8 cellular contexts compared by ENCODE assay signal in genomic region chr2:61876400-61876799, GRCh38.
"Had no signal": no experiment of that assay in that cellular context is flagged by ENCODE, and none has a peak within 500 bp of the region (broad histone marks: within the 10 kb centered on the region; RNA-seq: fewer than 3 reads in every experiment).

No MANE protein-coding gene starts in this region.

- H3K4me1 ChIP-seq: HAP-1 had no signal

- H3K27ac Mint-ChIP-seq: HFFc6, IgD-negative memory B cell had no signal

- H3K9me3 Mint-ChIP-seq: HFFc6, IgD-negative memory B cell had no signal

- H3K9me3 ChIP-seq: HAP-1 had no signal

- H3K4me3 Mint-ChIP-seq: HFFc6, IgD-negative memory B cell had no signal

- H3K4me1 Mint-ChIP-seq: IgD-negative memory B cell had no signal

- H3K27me3 Mint-ChIP-seq: IgD-negative memory B cell had no signal

- DNase-seq: GOT3, H7, HFFc6, KG1 had no signal

- H3K4me3 ChIP-seq: HAP-1 had no signal

- ATAC-seq: HCT116 had no signal

- H3K27ac ChIP-seq: HL-60 had no signal
